In the genomic region with DNA sequence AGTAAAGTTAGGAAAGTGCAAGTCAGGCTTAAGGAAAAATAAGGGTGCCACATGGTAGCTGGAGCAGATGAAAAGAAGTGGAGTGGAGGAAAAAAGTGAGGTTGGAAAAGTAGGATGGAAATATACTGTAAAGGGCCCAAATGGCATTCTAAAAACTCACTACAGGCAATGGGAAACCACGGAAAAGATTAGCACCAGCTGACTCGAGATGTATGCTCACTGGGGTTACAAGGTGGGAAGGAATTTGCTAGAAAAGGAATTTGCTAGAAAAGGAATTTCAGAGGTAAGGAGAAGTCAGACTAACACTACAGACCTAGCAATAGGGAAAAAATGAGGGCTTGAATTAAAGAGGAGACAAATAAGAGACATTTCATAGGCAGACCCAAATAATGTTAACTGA, we compare ENCODE assay signal across 16 cellular contexts. TPM values are rescaled to one million over a fixed set of nuclear protein-coding genes. Genes with fewer than 3 reads are reported as not detected.
A peak's percentile ranks its signal among the peaks of the same experiment; 100 is the strongest.
DNase-seq lines count a peak whose midpoint lies in the region; ATAC-seq and TF ChIP-seq lines count a peak whose summit lies in the region.
"Had no signal": no experiment of that assay in that cellular context is flagged by ENCODE, and none has a peak within 500 bp of the region (broad histone marks: within the 10 kb centered on the region; RNA-seq: fewer than 3 reads in every experiment).

No MANE protein-coding gene starts in this region.

- peaks cover 0 to 34% (median 22%) of the 10 kb centered on the region in 9 donors for H3K4me1 ChIP-seq in heart right ventricle
- peaks cover 4% of the 10 kb centered on the region for H3K4me1 ChIP-seq in testis

- H3K4me3 ChIP-seq in NB4 (ENCODE audit: low read depth, low read length) = peak overlapping the region; percentile 2
- H3K4me3 ChIP-seq in heart right ventricle = no peak overlapping the region
- H3K4me3 ChIP-seq in testis = no peak overlapping the region
- H3K4me3 ChIP-seq: PC-9, thoracic aorta had no signal

- no peak for TF ChIP-seq POLR2A in NB4 (IDR thresholded peaks at IDR 0.05; ENCODE audit: extremely low read depth, insufficient read length)
- no peak for TF ChIP-seq POLR2A in testis (IDR thresholded peaks at IDR 0.05)

- no peak for ATAC-seq in heart right ventricle

- 71 to 78% methylated on average over 2 of the region's 2 CpGs for WGBS in heart right ventricle, 2 donors
- WGBS in testis, 2 donors = 83 to 85% methylated on average over 2 of the region's 2 CpGs

- peaks cover 0 to 49% (median 0%) of the 10 kb centered on the region in 9 donors for H3K36me3 ChIP-seq in heart right ventricle
- H3K36me3 ChIP-seq in testis (ENCODE audit: low read depth, missing control alignments) = no peaks in the 10 kb centered on the region

- peaks cover 47% of the 10 kb centered on the region for H3K4me1 Mint-ChIP-seq in T-helper 1 cell treated with Interleukin-12 subunit alpha and Interleukin-12 subunit beta and Interleukin-4 antibody, amounts not matched to agents 30 μg/mL and 1 μg/mL, for 36 hours (ENCODE audit: low read depth)
- peaks cover 45% of the 10 kb centered on the region for H3K4me1 Mint-ChIP-seq in chondrocyte (ENCODE audit: low read depth)
- peaks cover 38% of the 10 kb centered on the region for H3K4me1 Mint-ChIP-seq in neural crest cell

- H3K9me3 Mint-ChIP-seq in T-helper 1 cell treated with Interleukin-12 subunit alpha and Interleukin-12 subunit beta and Interleukin-4 antibody, amounts not matched to agents 30 μg/mL and 1 μg/mL, for 36 hours = no peaks in the 10 kb centered on the region
- H3K9me3 Mint-ChIP-seq in chondrocyte (ENCODE audit: low read depth) (no peaks in the 10 kb centered on the region), neural crest cell (peaks cover 2% of the 10 kb centered on the region)

- peaks cover 36% of the 10 kb centered on the region for H3K36me3 Mint-ChIP-seq in T-helper 1 cell treated with Interleukin-12 subunit alpha and Interleukin-12 subunit beta and Interleukin-4 antibody, amounts not matched to agents 30 μg/mL and 1 μg/mL, for 36 hours (ENCODE audit: low read depth)
- peaks cover 15% of the 10 kb centered on the region for H3K36me3 Mint-ChIP-seq in chondrocyte (ENCODE audit: low read depth)
- H3K36me3 Mint-ChIP-seq in neural crest cell (ENCODE audit: low read depth) = peaks cover 30% of the 10 kb centered on the region

- no peaks in the 10 kb centered on the region for H3K27me3 Mint-ChIP-seq in T-helper 1 cell treated with Interleukin-12 subunit alpha and Interleukin-12 subunit beta and Interleukin-4 antibody, amounts not matched to agents 30 μg/mL and 1 μg/mL, for 36 hours (ENCODE audit: low read depth)
- H3K27me3 Mint-ChIP-seq in chondrocyte (ENCODE audit: low read depth) (no peaks in the 10 kb centered on the region), neural crest cell (ENCODE audit: low read depth) (no peaks in the 10 kb centered on the region)

- intact Hi-C loops in heart right ventricle (cut with DNase I) (no loop called here), testis (cut with DNase I; ENCODE audit: low total_unique reads) (no loop called here)

- TF ChIP-seq CTCF in NB4 (IDR thresholded peaks at IDR 0.05; ENCODE audit: low read depth, low read length) (no peak), chondrocyte (IDR thresholded peaks at IDR 0.05) (no peak), neural crest cell (conservative IDR thresholded peaks at IDR 0.05) (no peak), heart right ventricle (IDR thresholded peaks at IDR 0.05) (no peak), testis (IDR thresholded peaks at IDR 0.05) (no peak)

- no peaks in the 10 kb centered on the region for H3K27me3 ChIP-seq in heart right ventricle
- H3K27me3 ChIP-seq in testis = no peaks in the 10 kb centered on the region

- peaks cover 0 to 6% (median 0%) of the 10 kb centered on the region in 11 donors for H3K9me3 ChIP-seq in heart right ventricle
- H3K9me3 ChIP-seq in testis = no peaks in the 10 kb centered on the region
- H3K9me3 ChIP-seq: thoracic aorta had no signal

- H3K27ac ChIP-seq in heart right ventricle (no peak overlapping the region), testis (no peak overlapping the region)
- H3K27ac ChIP-seq: 22Rv1, PC-9, thoracic aorta had no signal

- no peak overlapping the region for H3K4me3 Mint-ChIP-seq in T-helper 1 cell treated with Interleukin-12 subunit alpha and Interleukin-12 subunit beta and Interleukin-4 antibody, amounts not matched to agents 30 μg/mL and 1 μg/mL, for 36 hours
- H3K4me3 Mint-ChIP-seq in chondrocyte (ENCODE audit: unreplicated experiment) (no peak overlapping the region), neural crest cell (peak overlapping the region; percentile 28)

- DNase-seq in T-helper 1 cell (no peak), NB4 (ENCODE audit: low read depth) (no peak), chondrocyte (ENCODE audit: low spot score) (no peak), neural crest cell (ENCODE audit: low read depth, low spot score) (no peak), heart right ventricle (no peak), testis (no peak)
- no peak for DNase-seq in stimulated activated CD4-positive, alpha-beta T cell treated with anti-CD3 and anti-CD28 coated beads, Interleukin-1b, Interleukin-23, amount 100 ng/mL, for 48 hours
- DNase-seq: COR-L47, kidney, NCI-H1436 treated with DMSO at 0.1 percent for 48 hours, NCI-H510A treated with DMSO at 0.1 percent for 48 hours, PC-9, SW 1271 had no signal

- H3K27ac Mint-ChIP-seq in T-helper 1 cell treated with Interleukin-12 subunit alpha and Interleukin-12 subunit beta and Interleukin-4 antibody, amounts not matched to agents 30 μg/mL and 1 μg/mL, for 36 hours = peak overlapping the region; percentile 39
- H3K27ac Mint-ChIP-seq in chondrocyte (ENCODE audit: unreplicated experiment) (peak overlapping the region; percentile 52), neural crest cell (ENCODE audit: unreplicated experiment) (peak overlapping the region; percentile 6)

RNA-seq across cellular contexts. Expression of gene PSMD5, which starts 3.6 kb away (rescaled TPM):
- 48.1 to 64.2 TPM (median 54.3 TPM) in 3 replicates for total RNA-seq in chondrocyte
- 54.3 and 54.5 TPM in 2 replicates for total RNA-seq in neural crest cell
- total RNA-seq in heart right ventricle = 10 to 100 TPM in 8 of 10 donors, 1 to 10 TPM in 2; 7.7 to 22.8 (median 15.4) TPM
- 1 to 10 TPM; 8.0 to 9.4 TPM for polyA plus RNA-seq in heart right ventricle
- total RNA-seq in testis = 10 to 100 TPM; 39.0 to 45.0 TPM
- polyA plus RNA-seq in testis (ENCODE audit: insufficient read depth, low read depth, low replicate concordance) = 26.4 TPM

RNA-seq across cellular contexts. Expression of gene PHF19, which starts 37.8 kb away (rescaled TPM):
- total RNA-seq in chondrocyte = 73.5 to 115 TPM (median 77.8 TPM) in 3 replicates
- total RNA-seq in neural crest cell = 100.0 and 110 TPM in 2 replicates
- total RNA-seq in heart right ventricle = 10 to 100 TPM in 8 of 10 donors, 1 to 10 TPM in 2; 9.2 to 24.0 (median 13.4) TPM
- polyA plus RNA-seq in heart right ventricle = 10 to 100 TPM; 10.2 to 12.5 TPM
- total RNA-seq in testis = 10 to 100 TPM; 40.3 to 41.7 TPM
- 28.5 TPM for polyA plus RNA-seq in testis (ENCODE audit: insufficient read depth, low read depth, low replicate concordance)

RNA-seq across cellular contexts. Expression of gene FBXW2, which starts 45.9 kb away (rescaled TPM):
- total RNA-seq in chondrocyte = 69.0 to 85.7 TPM (median 72.9 TPM) in 3 replicates
- total RNA-seq in neural crest cell = 63.3 and 65.4 TPM in 2 replicates
- total RNA-seq in heart right ventricle = 10 to 100 TPM; 38.7 to 52.0 (median 46.1) TPM
- 10 to 100 TPM in 1 of 2 donors, 1 to 10 TPM in 1; 7.5 to 14.8 TPM for polyA plus RNA-seq in heart right ventricle
- total RNA-seq in testis = 10 to 100 TPM; 52.9 to 58.7 TPM
- 46.5 TPM for polyA plus RNA-seq in testis (ENCODE audit: insufficient read depth, low read depth, low replicate concordance)
